Comparison of ENCODE assay signal across 8 cellular contexts in the genomic region with DNA sequence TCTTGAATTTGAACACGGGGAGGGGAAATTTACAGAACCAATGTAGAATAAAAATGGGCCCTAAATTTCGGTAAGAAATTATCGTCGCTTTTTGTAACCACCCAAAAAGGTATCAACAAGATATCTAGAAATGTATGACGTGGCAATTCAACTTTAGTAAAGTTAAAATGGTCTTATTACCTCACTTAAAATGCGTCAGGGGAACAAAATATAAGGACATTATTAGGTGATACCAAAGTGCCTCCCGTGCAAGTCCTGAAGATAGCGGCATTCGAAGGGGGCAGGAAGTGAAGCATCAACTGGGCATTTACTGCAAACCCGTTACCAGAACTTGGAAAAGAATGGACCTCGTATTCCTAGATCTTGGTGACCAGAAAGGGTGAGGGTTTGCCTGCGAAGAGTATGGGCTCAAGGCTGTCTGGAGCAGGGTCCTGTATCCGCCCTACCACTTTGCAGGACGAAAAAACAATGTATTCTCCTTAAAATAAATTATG. TPM values are rescaled to one million over a fixed set of nuclear protein-coding genes. Genes with fewer than 3 reads are reported as not detected.
DNase-seq lines count a peak whose midpoint lies in the region; ATAC-seq and TF ChIP-seq lines count a peak whose summit lies in the region.

No MANE protein-coding gene starts in this region.

- H3K9me3 ChIP-seq in Peyer's patch: no peaks in the 10 kb centered on the region
- no peaks in the 10 kb centered on the region for H3K9me3 ChIP-seq in parathyroid adenoma (ENCODE audit: control insufficient read depth, low read length)

- H3K4me1 ChIP-seq in Peyer's patch (no peaks in the 10 kb centered on the region), parathyroid adenoma (peaks cover 4% of the 10 kb centered on the region)

- peak overlapping the region; percentile 68 for H2AFZ ChIP-seq in parathyroid adenoma

- H3K27ac ChIP-seq in Peyer's patch: peak overlapping the region; percentile 88 to 93 (median 92)
- H3K27ac ChIP-seq in parathyroid adenoma: peak overlapping the region; percentile 63

- H3K4me3 ChIP-seq in GM08714 (ENCODE audit: low read length) (peak overlapping the region; percentile 97), Peyer's patch (peak overlapping the region; percentile 65 to 89 (median 88)), epithelial cell of esophagus (ENCODE audit: low read length) (peak overlapping the region; percentile 50), parathyroid adenoma (ENCODE audit: low read depth, low read length) (peak overlapping the region; percentile 62)

- H3K4me2 ChIP-seq in parathyroid adenoma (ENCODE audit: low read length): peak overlapping the region; percentile 78

- TF ChIP-seq CTCF in Peyer's patch (IDR thresholded peaks at IDR 0.05) (no peak), epithelial cell of esophagus (IDR thresholded peaks at IDR 0.05; ENCODE audit: insufficient read depth, low read depth, low read length, missing control alignments) (no peak), parathyroid adenoma (IDR thresholded peaks at IDR 0.05) (no peak)

- no peaks in the 10 kb centered on the region for H3K36me3 ChIP-seq in Peyer's patch
- H3K36me3 ChIP-seq in parathyroid adenoma (ENCODE audit: control insufficient read depth, insufficient read depth, low read length): no peaks in the 10 kb centered on the region

- no peaks in the 10 kb centered on the region for H3K79me2 ChIP-seq in parathyroid adenoma

- TF ChIP-seq POLR2A in Peyer's patch (IDR thresholded peaks at IDR 0.05): no peak

- no peak overlapping the region for H3K9ac ChIP-seq in parathyroid adenoma

- ATAC-seq in GM21526 (IDR thresholded peaks at IDR 0.05; ENCODE audit: low FRiP score, unreplicated experiment): no peak

- DNase-seq in Peyer's patch (no peak), epithelial cell of esophagus (ENCODE audit: low read depth) (no peak), cerebellar nuclear complex (lab: John Stamatoyannopoulos, UW) (no peak), NCI-H1930 (lab: John Stamatoyannopoulos, UW) (no peak), NCI-H2171 treated with DMSO at 0.1 percent for 48 hours (lab: John Stamatoyannopoulos, UW) (no peak)

- H3K27me3 ChIP-seq in Peyer's patch: no peaks in the 10 kb centered on the region
- H3K27me3 ChIP-seq in parathyroid adenoma (ENCODE audit: control insufficient read depth, insufficient read depth, low read length): no peaks in the 10 kb centered on the region

RNA-seq across cellular contexts. Expression of a gene that starts 1.0 kb away (rescaled TPM):
- 10 to 100 TPM in 2 of 4 donors, 1 to 10 TPM in 2; 6.5 to 19.8 (median 10.7) TPM for total RNA-seq in Peyer's patch
